In the genomic region with DNA sequence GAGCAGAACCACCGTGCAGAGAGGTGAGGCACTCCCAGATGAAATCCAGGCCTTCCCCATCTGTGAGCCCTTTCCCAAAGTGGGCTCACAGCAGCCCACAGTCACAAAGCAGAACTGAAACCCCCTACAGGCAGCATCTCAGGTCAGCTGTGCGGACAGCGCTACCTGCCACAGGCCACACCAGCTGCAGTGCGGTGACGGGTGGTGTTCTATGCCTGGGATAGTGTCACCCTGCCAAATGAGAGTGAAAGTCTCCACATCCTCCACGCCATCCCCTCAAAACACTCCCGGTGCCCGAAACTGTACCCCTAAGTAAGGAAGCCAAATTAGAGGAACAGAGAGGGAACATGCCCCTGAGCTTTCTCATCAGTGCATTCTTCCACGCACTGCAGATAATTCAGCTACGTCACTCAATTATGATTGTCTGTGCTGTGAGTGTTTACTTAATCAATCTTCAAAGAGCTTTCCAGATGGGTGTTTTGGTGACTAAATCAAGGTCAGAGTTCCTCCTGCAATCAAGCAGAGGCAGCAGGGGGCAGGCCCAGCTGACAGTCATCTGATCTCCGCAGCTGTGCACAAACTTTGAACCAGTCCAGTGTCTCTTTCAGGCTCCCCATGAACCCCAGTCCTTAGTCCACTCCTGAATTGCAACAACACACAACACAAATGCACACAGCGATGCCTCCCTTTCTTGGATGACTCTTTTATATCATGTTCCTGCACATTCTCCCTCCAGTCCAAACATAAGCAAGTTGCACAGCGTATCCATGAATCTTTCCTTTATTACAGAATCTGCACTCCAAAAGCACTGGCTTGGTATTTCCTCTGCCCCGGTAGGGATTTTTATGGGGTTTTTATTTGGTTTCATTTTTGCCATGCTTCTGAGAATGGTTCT, we compare ENCODE assay signal across 8 cellular contexts.
A peak's percentile ranks its signal among the peaks of the same experiment; 100 is the strongest.
DNase-seq lines count a peak whose midpoint lies in the region; ATAC-seq and TF ChIP-seq lines count a peak whose summit lies in the region.

No MANE protein-coding gene starts in this region.

- H3K27me3 Mint-ChIP-seq in mesothelial cell of epicardium (ENCODE audit: low read depth), result no peaks in the 10 kb centered on the region

- H3K9ac ChIP-seq in Karpas-422 (ENCODE audit: low read length), result peak overlapping the region; percentile 20

- DNase-seq in GM10266 (ENCODE audit: extremely low spot score) (peak; percentile 53), Karpas-422 (peak; percentile 63), T-helper 9 cell (peak; percentile 47), choroid plexus epithelial cell (ENCODE audit: low read depth) (peak; percentile 95), mesothelial cell of epicardium (ENCODE audit: low spot score in 2 of 2, unreplicated experiment in 2 of 2) (no peak), substantia nigra (lab: John Stamatoyannopoulos, UW) (peak in 44 of 49 donors; percentile 15 to 88 (median 59)), HK-2 (ENCODE audit: unreplicated experiment) (no peak)

- H3K4me1 ChIP-seq in Karpas-422 (ENCODE audit: low read length), result peaks cover 39% of the 10 kb centered on the region

- no peak overlapping the region for H3K27ac ChIP-seq in Karpas-422 (ENCODE audit: low read length)
- H3K27ac ChIP-seq in substantia nigra (ENCODE audit: low read depth, low read length, poor library complexity, severe bottlenecking), result peak overlapping the region; percentile 96

- H3K27ac Mint-ChIP-seq in mesothelial cell of epicardium, result peak overlapping the region; percentile 76

- no peaks in the 10 kb centered on the region for H4K20me1 ChIP-seq in Karpas-422 (ENCODE audit: insufficient read depth, low read depth, low read length)

- TF ChIP-seq CTCF in GM10266 (IDR thresholded peaks at IDR 0.05; ENCODE audit: control insufficient read depth, insufficient read depth, low read depth, missing control alignments) (no peak), choroid plexus epithelial cell (conservative IDR thresholded peaks at IDR 0.05; ENCODE audit: low read depth, low read length) (peak; percentile 20), mesothelial cell of epicardium (IDR thresholded peaks at IDR 0.05; ENCODE audit: unreplicated experiment) (no peak)

- H3K9me3 Mint-ChIP-seq in mesothelial cell of epicardium, result no peaks in the 10 kb centered on the region

- no peak overlapping the region for H2AFZ ChIP-seq in Karpas-422 (ENCODE audit: low read length)

- peaks cover 45% of the 10 kb centered on the region for H3K4me1 Mint-ChIP-seq in mesothelial cell of epicardium

- peak overlapping the region; percentile 5; the same call in 1 of the 2 replicates for H3K4me3 ChIP-seq in Karpas-422 (ENCODE audit: low read length)
- no peak overlapping the region for H3K4me3 ChIP-seq in choroid plexus epithelial cell (ENCODE audit: low read depth, low read length)

- no peak overlapping the region for H3K4me3 Mint-ChIP-seq in mesothelial cell of epicardium

- H3K36me3 ChIP-seq in Karpas-422 (ENCODE audit: insufficient read depth, low read length), result no peaks in the 10 kb centered on the region

- H3K9me3 ChIP-seq in Karpas-422 (ENCODE audit: low read length), result no peaks in the 10 kb centered on the region

- no peaks in the 10 kb centered on the region for H3K9me2 ChIP-seq in Karpas-422 (replicated peaks; ENCODE audit: insufficient read depth, low read length)

- peak; percentile 65 for ATAC-seq in GM21526 (IDR thresholded peaks at IDR 0.05; ENCODE audit: low FRiP score, unreplicated experiment)

- H3K79me2 ChIP-seq in Karpas-422 (ENCODE audit: low read length), result no peaks in the 10 kb centered on the region

- H3K4me2 ChIP-seq in Karpas-422 (ENCODE audit: low read depth, low read length, poor library complexity, severe bottlenecking), result peak overlapping the region; percentile 48

- no peaks in the 10 kb centered on the region for H3K36me3 Mint-ChIP-seq in mesothelial cell of epicardium

- H3K27me3 ChIP-seq in Karpas-422 (ENCODE audit: low read length), result no peaks in the 10 kb centered on the region

Comparison
In these comparisons a context has a peak if more than half of its experiments do, and no peak if none do; other contexts are left out.
1. DNase-seq: peak in GM10266 (single experiment), Karpas-422 (single experiment), T-helper 9 cell (single experiment), choroid plexus epithelial cell (single experiment) and substantia nigra (44 of 49); none in mesothelial cell of epicardium (0 of 2) and HK-2 (single experiment).